Comparison of ENCODE assay signal across 30 cellular contexts in genomic region chr4:184231573-184231972, GRCh38. TPM values are rescaled to one million over a fixed set of nuclear protein-coding genes. Genes with fewer than 3 reads are reported as not detected.
DNase-seq lines count a peak whose midpoint lies in the region; ATAC-seq and TF ChIP-seq lines count a peak whose summit lies in the region.
"Had no signal": no experiment of that assay in that cellular context is flagged by ENCODE, and none has a peak within 500 bp of the region (broad histone marks: within the 10 kb centered on the region; RNA-seq: fewer than 3 reads in every experiment).

No MANE protein-coding gene starts in this region.

- no peak overlapping the region for H3K4me3 Mint-ChIP-seq in stimulated activated naive CD8-positive, alpha-beta T cell treated with anti-CD3 and anti-CD28 coated beads, Interleukin-15, Interleukin-2, amounts not matched to agents 100 ng/mL and 50 ng/mL, for 24 hours
- H3K4me3 Mint-ChIP-seq: CD8-positive, alpha-beta memory T cell had no signal

- TF ChIP-seq EP300 in esophagus muscularis mucosa (IDR thresholded peaks at IDR 0.05), result no peak

- in situ Hi-C loops in GM13976 (cut with MboI; ENCODE audit: low sequenced_read_pairs, unreplicated experiment) (no loop called here), GM13977 (cut with MboI; ENCODE audit: low pct_unique_long_range_greater_than_20kb, low sequenced_read_pairs, unreplicated experiment) (no loop called here)

- no peaks in the 10 kb centered on the region for H3K36me3 Mint-ChIP-seq in stimulated activated naive CD8-positive, alpha-beta T cell treated with anti-CD3 and anti-CD28 coated beads, Interleukin-15, Interleukin-2, amounts not matched to agents 100 ng/mL and 50 ng/mL, for 24 hours (ENCODE audit: low read depth)
- H3K36me3 Mint-ChIP-seq: CD8-positive, alpha-beta memory T cell had no signal

- H3K9me3 ChIP-seq in right atrium auricular region, result no peaks in the 10 kb centered on the region
- H3K9me3 ChIP-seq in esophagus muscularis mucosa, result no peaks in the 10 kb centered on the region
- H3K9me3 ChIP-seq: A549 had no signal

- H3K4me1 ChIP-seq in right atrium auricular region (no peaks in the 10 kb centered on the region), esophagus muscularis mucosa (no peaks in the 10 kb centered on the region)
- H3K4me1 ChIP-seq: A549 had no signal

- H3K27ac ChIP-seq in right atrium auricular region (no peak overlapping the region), esophagus muscularis mucosa (replicated peaks in 1 of 4) (no peak overlapping the region)
- H3K27ac ChIP-seq: A549, GM23248 had no signal

- intact Hi-C loops in Right ventricle myocardium superior (cut with DNase I), result no loop called here
- intact Hi-C loops in esophagus muscularis mucosa (cut with DNase I), result no loop called here

- H3K9me3 Mint-ChIP-seq in stimulated activated naive CD8-positive, alpha-beta T cell treated with anti-CD3 and anti-CD28 coated beads, Interleukin-15, Interleukin-2, amounts not matched to agents 100 ng/mL and 50 ng/mL, for 24 hours, result no peaks in the 10 kb centered on the region

- H3K27me3 ChIP-seq in right atrium auricular region, result no peaks in the 10 kb centered on the region
- H3K27me3 ChIP-seq in esophagus muscularis mucosa, result peaks cover 0 to 17% (median 0%) of the 10 kb centered on the region in 4 donors

- no peak for TF ChIP-seq POLR2A in esophagus muscularis mucosa (IDR thresholded peaks at IDR 0.05; ENCODE audit: low read depth)

- 88% methylated on average over 2 of the region's 2 CpGs for WGBS in esophagus muscularis mucosa

- H3K36me3 ChIP-seq in right atrium auricular region (no peaks in the 10 kb centered on the region), esophagus muscularis mucosa (no peaks in the 10 kb centered on the region)

- H3K4me3 ChIP-seq in right atrium auricular region, result no peak overlapping the region
- H3K4me3 ChIP-seq in esophagus muscularis mucosa, result no peak overlapping the region
- H3K4me3 ChIP-seq: A549, GM23248, K562 had no signal

- no peak for DNase-seq in Right ventricle myocardium superior
- no peak for DNase-seq in right atrium auricular region (ENCODE audit: low spot score)
- no peak for DNase-seq in stimulated activated naive CD8-positive, alpha-beta T cell treated with anti-CD3 and anti-CD28 coated beads, Interleukin-15, Interleukin-2, amounts not matched to agents 100 U/mL and 50 U/mL, for 24 hours
- peak; percentile 72 for DNase-seq in esophagus muscularis mucosa (ENCODE audit: extremely low spot score)
- no peak for DNase-seq in GM13976 (ENCODE audit: low spot score)
- DNase-seq in GM13977 (ENCODE audit: low spot score), result no peak
- DNase-seq: AML-193; C1 segment of cervical spinal cord; CD8-positive, alpha-beta memory T cell; DMS 273 treated with DMSO at 0.1 percent for 48 hours; DMS79 treated with DMSO at 0.1 percent for 48 hours; GF-D8; GM23248; H7; Kasumi-1; NCI-H1092 treated with DMSO at 0.1 percent for 48 hours; NCI-H1436; NCI-H187; NCI-H2081 treated with DMSO at 0.1 percent for 48 hours; NCI-H2171; NCI-H226; NCI-H510A; NCI-H69; RPMI8226 had no signal

- peaks cover 26% of the 10 kb centered on the region for H3K4me1 Mint-ChIP-seq in stimulated activated naive CD8-positive, alpha-beta T cell treated with anti-CD3 and anti-CD28 coated beads, Interleukin-15, Interleukin-2, amounts not matched to agents 100 ng/mL and 50 ng/mL, for 24 hours (ENCODE audit: low read depth)

- peaks cover 4% of the 10 kb centered on the region for H3K27me3 Mint-ChIP-seq in stimulated activated naive CD8-positive, alpha-beta T cell treated with anti-CD3 and anti-CD28 coated beads, Interleukin-15, Interleukin-2, amounts not matched to agents 100 ng/mL and 50 ng/mL, for 24 hours

- no peak for TF ChIP-seq CTCF in right atrium auricular region (IDR thresholded peaks at IDR 0.05)
- no peak for TF ChIP-seq CTCF in esophagus muscularis mucosa (IDR thresholded peaks at IDR 0.05)
- TF ChIP-seq CTCF in GM13976 (IDR thresholded peaks at IDR 0.05; ENCODE audit: borderline replicate concordance, control extremely low read depth, extremely low read depth, insufficient read depth, missing control alignments), result no peak
- TF ChIP-seq CTCF in GM13977 (IDR thresholded peaks at IDR 0.05; ENCODE audit: extremely low read depth, insufficient read depth, missing control alignments), result no peak

- ATAC-seq in Right ventricle myocardium superior (ENCODE audit: poor library complexity), result peak; percentile 34
- ATAC-seq in stimulated activated naive CD8-positive, alpha-beta T cell treated with anti-CD3 and anti-CD28 coated beads, Interleukin-15, Interleukin-2, amounts not matched to agents 100 U/mL and 50 U/mL, for 24 hours, result no peak
- ATAC-seq: A549, K562, SK-N-SH treated with all-trans-retinoic acid at 6 μM for 48 hours had no signal

- peak overlapping the region; percentile 36 for H3K27ac Mint-ChIP-seq in stimulated activated naive CD8-positive, alpha-beta T cell treated with anti-CD3 and anti-CD28 coated beads, Interleukin-15, Interleukin-2, amounts not matched to agents 100 ng/mL and 50 ng/mL, for 24 hours

RNA-seq across cellular contexts. Expression of gene ENPP6, which starts 13.9 kb away (rescaled TPM):
- not detected for total RNA-seq in Right ventricle myocardium superior
- total RNA-seq in right atrium auricular region, result not detected
- total RNA-seq in esophagus muscularis mucosa, result 1 to 10 TPM in 1 of 4 donors, under 1 TPM in 3; 0.42 to 1.1 (median 0.92) TPM
- total RNA-seq: GM23248, H7, HT-29, M059J had no signal
